Comparison of ENCODE assay signal across 11 cellular contexts in genomic region chr14:75182820-75183219, GRCh38.
DNase-seq lines count a peak whose midpoint lies in the region; ATAC-seq and TF ChIP-seq lines count a peak whose summit lies in the region.
"Had no signal": no experiment of that assay in that cellular context is flagged by ENCODE, and none has a peak within 500 bp of the region (broad histone marks: within the 10 kb centered on the region; RNA-seq: fewer than 3 reads in every experiment).

No MANE protein-coding gene starts in this region.

- H3K27me3 ChIP-seq in parathyroid adenoma (ENCODE audit: control insufficient read depth, insufficient read depth, low read length) = no peaks in the 10 kb centered on the region

- H3K27me3 Mint-ChIP-seq in stimulated activated memory B cell treated with anti-CD40 and anti-IgM and Interleukin-4, amounts not matched to agents 10 μg/mL and 1 μg/mL and 100 μg/mL, for 72 hours = peaks cover 16% of the 10 kb centered on the region

- H3K4me3 ChIP-seq in parathyroid adenoma (ENCODE audit: low read depth, low read length) = no peak overlapping the region

- no peaks in the 10 kb centered on the region for H3K9me3 ChIP-seq in parathyroid adenoma (ENCODE audit: control insufficient read depth, low read length)

- no peaks in the 10 kb centered on the region for H3K36me3 ChIP-seq in parathyroid adenoma (ENCODE audit: control insufficient read depth, insufficient read depth, low read length)

- in situ Hi-C loops in GM13977 (cut with MboI; ENCODE audit: low pct_unique_long_range_greater_than_20kb, low sequenced_read_pairs, unreplicated experiment) = no loop called here

- peak overlapping the region; percentile 25 for H2AFZ ChIP-seq in parathyroid adenoma

- no peak for ATAC-seq in stimulated activated memory B cell treated with anti-CD40 and anti-IgM and Interleukin-4, amounts not matched to agents 10 μg/mL and 1 μg/mL and 100 μg/mL, for 72 hours
- no peak for ATAC-seq in HG02623 (IDR thresholded peaks at IDR 0.05; ENCODE audit: unreplicated experiment)
- ATAC-seq: activated CD4-positive, alpha-beta T cell treated with anti-CD3 and anti-CD28 coated beads for 36 hours had no signal

- H3K4me1 ChIP-seq in parathyroid adenoma = peaks cover 8% of the 10 kb centered on the region

- H3K9ac ChIP-seq in parathyroid adenoma = no peak overlapping the region

- H3K9me3 Mint-ChIP-seq in stimulated activated memory B cell treated with anti-CD40 and anti-IgM and Interleukin-4, amounts not matched to agents 10 μg/mL and 1 μg/mL and 100 μg/mL, for 72 hours = no peaks in the 10 kb centered on the region

- H3K4me3 Mint-ChIP-seq in stimulated activated memory B cell treated with anti-CD40 and anti-IgM and Interleukin-4, amounts not matched to agents 10 μg/mL and 1 μg/mL and 100 μg/mL, for 72 hours = no peak overlapping the region
- H3K4me3 Mint-ChIP-seq: activated CD4-positive, alpha-beta T cell treated with anti-CD3 and anti-CD28 coated beads for 36 hours had no signal

- peak overlapping the region; percentile 70 for H3K27ac ChIP-seq in parathyroid adenoma

- H3K27ac Mint-ChIP-seq in stimulated activated memory B cell treated with anti-CD40 and anti-IgM and Interleukin-4, amounts not matched to agents 10 μg/mL and 1 μg/mL and 100 μg/mL, for 72 hours = no peak overlapping the region
- H3K27ac Mint-ChIP-seq: activated CD4-positive, alpha-beta T cell treated with anti-CD3 and anti-CD28 coated beads for 36 hours had no signal

- TF ChIP-seq CTCF in parathyroid adenoma (IDR thresholded peaks at IDR 0.05) = no peak
- no peak for TF ChIP-seq CTCF in GM13977 (IDR thresholded peaks at IDR 0.05; ENCODE audit: extremely low read depth, insufficient read depth, missing control alignments)

- peaks cover 10% of the 10 kb centered on the region for H3K4me1 Mint-ChIP-seq in stimulated activated memory B cell treated with anti-CD40 and anti-IgM and Interleukin-4, amounts not matched to agents 10 μg/mL and 1 μg/mL and 100 μg/mL, for 72 hours

- no peak overlapping the region for H3K4me2 ChIP-seq in parathyroid adenoma (ENCODE audit: low read length)

- DNase-seq in CD1c-positive myeloid dendritic cell (ENCODE audit: extremely low spot score) (peak; percentile 83), SIG-M5 treated with dmso at 0.1 percent for 504 hours (lab: John Stamatoyannopoulos, UW; ENCODE audit: unreplicated experiment) (peak; percentile 96), fibroblast of the conjunctiva (ENCODE audit: low read depth) (peak; percentile 53), GM13977 (ENCODE audit: low spot score) (no peak), LoVo (ENCODE audit: low spot score) (no peak)
- DNase-seq: activated CD4-positive, alpha-beta T cell treated with anti-CD3 and anti-CD28 coated beads for 36 hours; anterior cingulate cortex; Calu3 had no signal

- H3K36me3 Mint-ChIP-seq in stimulated activated memory B cell treated with anti-CD40 and anti-IgM and Interleukin-4, amounts not matched to agents 10 μg/mL and 1 μg/mL and 100 μg/mL, for 72 hours = no peaks in the 10 kb centered on the region

- no peaks in the 10 kb centered on the region for H3K79me2 ChIP-seq in parathyroid adenoma

Comparison
In these comparisons a context has a peak if more than half of its experiments do, and no peak if none do; other contexts are left out.
1. DNase-seq: peak in CD1c-positive myeloid dendritic cell (single experiment), SIG-M5 treated with dmso at 0.1 percent for 504 hours (single experiment) and fibroblast of the conjunctiva (single experiment); none in GM13977 (single experiment) and LoVo (single experiment).